8 cellular contexts compared by ENCODE assay signal in the genomic region with DNA sequence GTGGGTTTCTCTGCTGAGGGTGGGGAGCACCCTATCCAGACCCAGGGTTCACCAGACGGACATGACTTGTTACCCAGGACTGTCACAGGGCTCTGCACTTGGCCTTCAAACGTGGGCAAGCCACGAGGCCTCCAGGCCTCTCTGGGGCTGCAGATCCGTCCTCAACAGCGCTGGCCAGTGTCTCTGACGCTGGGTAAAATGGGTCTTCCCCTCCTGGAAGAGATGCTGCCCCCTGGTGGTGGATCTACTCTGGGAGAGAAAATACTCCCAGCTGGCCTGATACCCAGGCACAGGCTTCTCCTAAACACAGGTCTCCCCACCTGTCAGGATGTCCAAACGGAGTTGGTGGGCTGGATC. TPM values are rescaled to one million over a fixed set of nuclear protein-coding genes. Genes with fewer than 3 reads are reported as not detected.
DNase-seq lines count a peak whose midpoint lies in the region; ATAC-seq and TF ChIP-seq lines count a peak whose summit lies in the region.

No MANE protein-coding gene starts in this region.

- no peak overlapping the region for H2BK120ac ChIP-seq in IMR-90 (ENCODE audit: low read depth, low read length)

- TF ChIP-seq POLR2A in IMR-90 (IDR thresholded peaks at IDR 0.05; ENCODE audit: low read depth, low read length) (no peak), Peyer's patch (IDR thresholded peaks at IDR 0.05) (no peak)

- H3K9me3 Mint-ChIP-seq in nephron progenitor cell = no peaks in the 10 kb centered on the region

- H2BK5ac ChIP-seq in IMR-90 (ENCODE audit: low read depth, low read length, poor library complexity, severe bottlenecking) = no peak overlapping the region

- H3K36me3 ChIP-seq in IMR-90 (ENCODE audit: control insufficient read depth, insufficient read depth, low read length) = peaks cover 12% of the 10 kb centered on the region; the same call in 1 of the 2 replicates
- H3K36me3 ChIP-seq in Peyer's patch = peaks cover 0 to 6% (median 0%) of the 10 kb centered on the region in 3 donors

- no peak overlapping the region for H3K27ac Mint-ChIP-seq in nephron progenitor cell

- H2AFZ ChIP-seq in IMR-90 (replicated peaks; ENCODE audit: low read length, poor library complexity) = peak overlapping the region; percentile 80

- dilution Hi-C loops in IMR-90 (cut with HindIII; ENCODE audit: low sequenced_read_pairs, unreplicated experiment) = no loop called here

- H2BK20ac ChIP-seq in IMR-90 (ENCODE audit: low read depth, low read length) = no peak overlapping the region

- H2BK15ac ChIP-seq in IMR-90 (ENCODE audit: low read depth, low read length) = no peak overlapping the region

- peak overlapping the region; percentile 92 for H2AK9ac ChIP-seq in IMR-90 (replicated peaks; ENCODE audit: low read depth, low read length, poor library complexity)

- no peak overlapping the region for H3K4me2 ChIP-seq in IMR-90 (ENCODE audit: low read depth, low read length)

- no peaks in the 10 kb centered on the region; the same call in none of the 2 replicates for H4K20me1 ChIP-seq in IMR-90 (ENCODE audit: insufficient read depth, low read length)

- H3K14ac ChIP-seq in IMR-90 (replicated peaks; ENCODE audit: low read depth, low read length) = no peak overlapping the region

- CTCF ChIA-PET in IMR-90 (lab: Yijun Ruan, JAX) = interaction anchor here (0.6 to 2.3 kb wide), 4 partner anchors 11 to 446 kb away, joined by 3 to 15 read pairs (median 4); a partner anchor contains a TSS

- no peak overlapping the region for H3K56ac ChIP-seq in IMR-90 (ENCODE audit: extremely low read depth, insufficient read depth, low read length)

- H3K27me3 Mint-ChIP-seq in nephron progenitor cell (ENCODE audit: low read depth, poor library complexity) = no peaks in the 10 kb centered on the region

- H4K5ac ChIP-seq in IMR-90 (ENCODE audit: low read depth, low read length) = no peak overlapping the region

- H4K91ac ChIP-seq in IMR-90 (ENCODE audit: insufficient read depth, low read depth, low read length) = no peak overlapping the region

- no TSS peak for BruUV-seq in IMR-90 (replicated peaks; lab: Mats Ljungman, UMichigan)

- intact Hi-C loops in IMR-90 (cut with micrococcal nuclease) = loop anchor here (1.0 to 5.0 kb wide), 4 partner anchors 58 to 325 kb away; a partner anchor contains a TSS

- peak; percentile 75 for TF ChIP-seq RAD21 in IMR-90 (IDR thresholded peaks at IDR 0.05; ENCODE audit: low read length)

- H3K9me1 ChIP-seq in IMR-90 (ENCODE audit: insufficient read depth, low read length) = peaks cover 17% of the 10 kb centered on the region; the same call in 1 of the 2 replicates

- H3K4me1 ChIP-seq in IMR-90 (ENCODE audit: control insufficient read depth, insufficient read depth, low read length) = peaks cover 7% of the 10 kb centered on the region; the same call in 1 of the 2 replicates
- H3K4me1 ChIP-seq in Peyer's patch = peaks cover 0 to 25% (median 8%) of the 10 kb centered on the region in 4 donors

- peak; percentile 60 for ATAC-seq in GM18870 (IDR thresholded peaks at IDR 0.05; ENCODE audit: unreplicated experiment)
- ATAC-seq in IMR-90 (ENCODE audit: low read depth) = peak; percentile 88

- no peak overlapping the region for H3K9ac ChIP-seq in IMR-90 (ENCODE audit: low read depth, low read length)

- in situ Hi-C loops in IMR-90 (cut with MboI; ENCODE audit: low sequenced_read_pairs) = no loop called here

- H2AK5ac ChIP-seq in IMR-90 (ENCODE audit: low read depth, low read length) = no peak overlapping the region

- DNase-seq in AG09319 (ENCODE audit: extremely low read depth, low read depth) = peak; percentile 53
- peak; percentile 77 for DNase-seq in IMR-90
- DNase-seq in Peyer's patch = peak; percentile 82 to 95 (median 89)
- peak; percentile 89 to 92 for DNase-seq in activated T-cell treated with anti-CD3 and anti-CD28 coated beads, Interleukin-2, amount 50 U/mL, for 48 hours
- DNase-seq in fibroblast of gingiva (ENCODE audit: low read depth) = peak; percentile 70
- peak; percentile 95 for DNase-seq in nephron progenitor cell
- peak; percentile 62 to 90 (median 78) for DNase-seq in stimulated activated naive CD4-positive, alpha-beta T cell (lab: John Stamatoyannopoulos, UW)

- no peak overlapping the region for H3K4me3 Mint-ChIP-seq in nephron progenitor cell

- 13% methylated on average over 3 of the region's 7 CpGs; no CpG with 5 or more reads in 1 of the 2 experiments for WGBS in IMR-90 (ENCODE audit: extremely low coverage in 2 of 2, insufficient read length in 1 of 2), 2 experiments

- H4K8ac ChIP-seq in IMR-90 (ENCODE audit: low read depth in 2 of 2, low read length in 2 of 2) = peak overlapping the region in 1 of 2 experiments; percentile 84; a peak in 2 of 4 replicates

- no peaks in the 10 kb centered on the region for H3K9me3 ChIP-seq in IMR-90 (ENCODE audit: control insufficient read depth, insufficient read depth, low read length)
- H3K9me3 ChIP-seq in Peyer's patch = no peaks in the 10 kb centered on the region

- no peak overlapping the region for H3K23ac ChIP-seq in IMR-90 (ENCODE audit: low read depth, low read length)

- peaks cover 0 to 16% of the 10 kb centered on the region in 2 experiments; a peak in 2 of 4 replicates for H3K79me1 ChIP-seq in IMR-90 (ENCODE audit: low read depth in 1 of 2, low read length in 2 of 2)

- H3K4me3 ChIP-seq in IMR-90 (ENCODE audit: insufficient read depth, low read depth, low read length) = no peak overlapping the region
- no peak overlapping the region for H3K4me3 ChIP-seq in Peyer's patch

- POLR2A ChIA-PET in IMR-90 (lab: Charles Lee; ENCODE audit: unreplicated experiment) = no interaction called here

- H3K27ac ChIP-seq in IMR-90 (ENCODE audit: insufficient read depth, low read length) (no peak overlapping the region), Peyer's patch (peak overlapping the region in 3 of 4 donors; percentile 1 to 85 (median 6))

- H3K36me3 Mint-ChIP-seq in nephron progenitor cell (ENCODE audit: low read depth) = no peaks in the 10 kb centered on the region

- H3K4me1 Mint-ChIP-seq in nephron progenitor cell = peaks cover 39% of the 10 kb centered on the region

- H3K18ac ChIP-seq in IMR-90 (ENCODE audit: low read depth, low read length) = no peak overlapping the region

- H3K4ac ChIP-seq in IMR-90 (ENCODE audit: low read depth, low read length) = 0 out of 2 replicates have a peak overlapping the region, but pooled peaks have one; percentile 4

- H3K27me3 ChIP-seq in IMR-90 (ENCODE audit: control insufficient read depth, insufficient read depth, low read length) (no peaks in the 10 kb centered on the region), Peyer's patch (no peaks in the 10 kb centered on the region)

- TF ChIP-seq CTCF in AG09319 (IDR thresholded peaks at IDR 0.05; ENCODE audit: low read depth, low read length) (peak; percentile 84), IMR-90 (conservative IDR thresholded peaks at IDR 0.05; ENCODE audit: low read depth, low read length) (peak; percentile 76), Peyer's patch (IDR thresholded peaks at IDR 0.05) (peak; percentile 72 to 94 (median 78)), nephron progenitor cell (IDR thresholded peaks at IDR 0.05) (peak; percentile 90)

TF ChIP-seq in IMR-90, 13 proteins besides CTCF, POLR2A, EP300 and RAD21:
- TF ChIP-seq SMC3 (IDR thresholded peaks at IDR 0.05; ENCODE audit: low read depth, low read length) (peak; percentile 85), RFX5 (IDR thresholded peaks at IDR 0.05; ENCODE audit: low read depth, low read length) (no peak), MAZ (IDR thresholded peaks at IDR 0.05; ENCODE audit: borderline replicate concordance, low read depth, low read length) (0 out of 2 replicates have a peak, but pooled peaks have one; percentile 28), NFE2L2 (IDR thresholded peaks at IDR 0.05; ENCODE audit: low read depth, low read length) (no peak), MXI1 (IDR thresholded peaks at IDR 0.05; ENCODE audit: borderline replicate concordance, low read depth, low read length) (peak; percentile 65; the same call in 1 of the 2 replicates)

RNA-seq across cellular contexts. Expression of a gene that starts 3.7 kb away (rescaled TPM):
- total RNA-seq in IMR-90 (2012; rRNA removed) = not detected in 2 replicates
- not detected in 2 replicates for polyA plus RNA-seq in IMR-90 (2012; rRNA removed)
- not detected in 2 replicates for polyA plus RNA-seq in IMR-90 (2012; cell fraction: cytosol; rRNA removed)
- 0.04 TPM in 1 of 2 replicates, not detected in the other for polyA plus RNA-seq in IMR-90 (2012; cell fraction: nucleus; rRNA removed; ENCODE audit: low replicate concordance)
- not detected for total RNA-seq in Peyer's patch

RNA-seq across cellular contexts. Expression of a gene that starts 25.7 kb away (rescaled TPM):
- total RNA-seq in IMR-90 (2012; rRNA removed) = 1.1 and 1.3 TPM in 2 replicates
- 17.8 and 18.8 TPM in 2 replicates for polyA plus RNA-seq in IMR-90 (2012; rRNA removed)
- 22.3 and 23.6 TPM in 2 replicates for polyA plus RNA-seq in IMR-90 (2012; cell fraction: cytosol; rRNA removed)
- 69.0 and 120 TPM in 2 replicates for polyA plus RNA-seq in IMR-90 (2012; cell fraction: nucleus; rRNA removed; ENCODE audit: low replicate concordance)
- 10 to 100 TPM in 3 of 4 donors, 1 to 10 TPM in 1; 7.7 to 95.7 (median 21.9) TPM for total RNA-seq in Peyer's patch

RNA-seq across cellular contexts. Expression of a gene that starts 51.6 kb away (rescaled TPM):
- total RNA-seq in IMR-90 (2012; rRNA removed) (2.5 and 3.9 TPM in 2 replicates), Peyer's patch (10 to 100 TPM in 1 of 4 donors, 1 to 10 TPM in 3; 5.8 to 12.4 (median 8.8) TPM)
- 3.1 TPM in 2 replicates for polyA plus RNA-seq in IMR-90 (2012; rRNA removed)
- 1.4 and 1.8 TPM in 2 replicates for polyA plus RNA-seq in IMR-90 (2012; cell fraction: cytosol; rRNA removed)
- 1.3 TPM in 2 replicates for polyA plus RNA-seq in IMR-90 (2012; cell fraction: nucleus; rRNA removed; ENCODE audit: low replicate concordance)
